Comparison of ENCODE assay signal across 22 cellular contexts in genomic region chr17:16425202-16425601, GRCh38.
"Had no signal": no experiment of that assay in that cellular context is flagged by ENCODE, and none has a peak within 500 bp of the region (broad histone marks: within the 10 kb centered on the region; RNA-seq: fewer than 3 reads in every experiment).

No MANE protein-coding gene starts in this region.

- H3K27ac Mint-ChIP-seq: dendritic cell treated with granulocyte-macrophage colony-stimulating factor and Interleukin-4, amounts not matched to agents 40 ng/mL and 50 ng/mL, for 4 days had no signal

- H3K4me3 ChIP-seq: esophagus muscularis mucosa, gastroesophageal sphincter, hepatocyte, left ventricle myocardium inferior, lung, sigmoid colon, skin epidermis, stomach, thoracic aorta, transverse colon had no signal

- H3K27ac ChIP-seq: epithelial cell of prostate, esophagus muscularis mucosa, gastroesophageal sphincter, hepatocyte, left ventricle myocardium inferior, neutrophil, sigmoid colon, skin epidermis, stomach, thoracic aorta, transverse colon had no signal

- DNase-seq: effector memory CD8-positive, alpha-beta T cell; glutamatergic neuron; kidney; left cardiac atrium; left ventricle myocardium inferior; mesendoderm; naive thymus-derived CD4-positive, alpha-beta T cell; nephron progenitor cell; posterior cingulate gyrus; sigmoid colon; stimulated activated naive CD4-positive, alpha-beta T cell; transverse colon had no signal

- H3K9me3 ChIP-seq: esophagus muscularis mucosa, gastroesophageal sphincter, left ventricle myocardium inferior, neutrophil, sigmoid colon, stomach, thoracic aorta, transverse colon had no signal

- H3K9me3 Mint-ChIP-seq: dendritic cell treated with granulocyte-macrophage colony-stimulating factor and Interleukin-4, amounts not matched to agents 40 ng/mL and 50 ng/mL, for 4 days; effector memory CD8-positive, alpha-beta T cell; naive thymus-derived CD4-positive, alpha-beta T cell; nephron progenitor cell had no signal

- H3K27me3 ChIP-seq: esophagus muscularis mucosa, gastroesophageal sphincter, hepatocyte, neutrophil, sigmoid colon, stomach, transverse colon had no signal

- ATAC-seq: effector memory CD8-positive, alpha-beta T cell; gastroesophageal sphincter; left cardiac atrium; naive thymus-derived CD4-positive, alpha-beta T cell had no signal

- H3K4me3 Mint-ChIP-seq: dendritic cell treated with granulocyte-macrophage colony-stimulating factor and Interleukin-4, amounts not matched to agents 40 ng/mL and 50 ng/mL, for 4 days; effector memory CD8-positive, alpha-beta T cell; naive thymus-derived CD4-positive, alpha-beta T cell; nephron progenitor cell had no signal

- H3K27me3 Mint-ChIP-seq: dendritic cell treated with granulocyte-macrophage colony-stimulating factor and Interleukin-4, amounts not matched to agents 40 ng/mL and 50 ng/mL, for 4 days; effector memory CD8-positive, alpha-beta T cell; naive thymus-derived CD4-positive, alpha-beta T cell had no signal

- H3K36me3 ChIP-seq: sigmoid colon had no signal
